Comparison of ENCODE assay signal across 10 cellular contexts in genomic region chr5:14038341-14038959, GRCh38.
A peak's percentile ranks its signal among the peaks of the same experiment; 100 is the strongest.
DNase-seq lines count a peak whose midpoint lies in the region; ATAC-seq, FAIRE-seq and TF ChIP-seq lines count a peak whose summit lies in the region.
"Had no signal": no experiment of that assay in that cellular context is flagged by ENCODE, and none has a peak within 500 bp of the region (broad histone marks: within the 10 kb centered on the region; RNA-seq: fewer than 3 reads in every experiment).

No MANE protein-coding gene starts in this region.

- TF ChIP-seq CTCF in mammary epithelial cell (conservative IDR thresholded peaks at IDR 0.05 in 1 of 2, IDR thresholded peaks at IDR 0.05 in 1 of 2; ENCODE audit: extremely low read depth in 1 of 2, insufficient read depth in 1 of 2, low read depth in 1 of 2, low read length in 2 of 2) (no peak), HepG2 (CRISPR knock-in tag; IDR thresholded peaks at IDR 0.05) (no peak)

- H3K4me2 ChIP-seq in BLaER1 treated with 17β-estradiol and CSF1 and Interleukin-3, amounts not matched to agents 10 nM and 100 nM, result peak overlapping the region; percentile 2 to 77 (median 52); a peak in 21 of 22 replicates
- peak overlapping the region; percentile 28 for H3K4me2 ChIP-seq in mammary epithelial cell (ENCODE audit: insufficient read depth, low read depth, low read length)
- H3K4me2 ChIP-seq in HepG2 (ENCODE audit: low read depth, low read length), result peak overlapping the region; percentile 67

- POLR2A ChIA-PET in HepG2 (lab: Yijun Ruan, JAX), result no interaction called here

- TF ChIP-seq RAD21 in HepG2 (CRISPR knock-in tag; IDR thresholded peaks at IDR 0.05), result no peak

- peaks cover 0 to 3% (median 0%) of the 10 kb centered on the region in 11 experiments; a peak in 1 of 22 replicates for H3K9me3 ChIP-seq in BLaER1 treated with 17β-estradiol and CSF1 and Interleukin-3, amounts not matched to agents 10 nM and 100 nM (replicated peaks in 1 of 11)
- no peaks in the 10 kb centered on the region for H3K9me3 ChIP-seq in HUES6 (ENCODE audit: control insufficient read depth, insufficient read depth, low read depth, low read length)
- no peaks in the 10 kb centered on the region for H3K9me3 ChIP-seq in mammary epithelial cell (replicated peaks; ENCODE audit: insufficient read depth, low read length)
- H3K9me3 ChIP-seq in HepG2 (ENCODE audit: low read length), result no peaks in the 10 kb centered on the region

- intact Hi-C loops in mammary epithelial cell (cut with micrococcal nuclease) (no loop called here), HepG2 (cut with micrococcal nuclease; ENCODE audit: unreplicated experiment) (no loop called here)

- H3K4me3 ChIP-seq in BLaER1 treated with 17β-estradiol and CSF1 and Interleukin-3, amounts not matched to agents 10 nM and 100 nM, result no peak overlapping the region
- H3K4me3 ChIP-seq in HUES6 (ENCODE audit: low read depth, low read length) (no peak overlapping the region), mammary epithelial cell (replicated peaks in 1 of 3; ENCODE audit: insufficient read depth in 1 of 3, low read depth in 2 of 3, low read length in 3 of 3) (no peak overlapping the region), HepG2 (replicated peaks in 1 of 3; ENCODE audit: insufficient read depth in 1 of 3, low read depth in 2 of 3, low read length in 3 of 3) (no peak overlapping the region)

- peak; percentile 20; the same call in 1 of the 3 replicates for ATAC-seq in HepG2

- no peaks in the 10 kb centered on the region for H4K20me1 ChIP-seq in BLaER1 treated with 17β-estradiol and CSF1 and Interleukin-3, amounts not matched to agents 10 nM and 100 nM
- H4K20me1 ChIP-seq in mammary epithelial cell (ENCODE audit: insufficient read depth, low read length) (no peaks in the 10 kb centered on the region), HepG2 (ENCODE audit: insufficient read depth, low read length) (no peaks in the 10 kb centered on the region)

- H3K27me3 ChIP-seq in BLaER1 treated with 17β-estradiol and CSF1 and Interleukin-3, amounts not matched to agents 10 nM and 100 nM, result no peaks in the 10 kb centered on the region
- H3K27me3 ChIP-seq in HUES6 (ENCODE audit: control insufficient read depth, insufficient read depth, low read length), result no peaks in the 10 kb centered on the region
- no peaks in the 10 kb centered on the region for H3K27me3 ChIP-seq in mammary epithelial cell (ENCODE audit: insufficient read depth, low read length)
- no peaks in the 10 kb centered on the region; a peak in 1 of 5 replicates for H3K27me3 ChIP-seq in HepG2 (ENCODE audit: control insufficient read depth in 1 of 2, insufficient read depth in 2 of 2, low read length in 2 of 2)

- in situ Hi-C loops in mammary epithelial cell (cut with MboI; ENCODE audit: low sequenced_read_pairs in 2 of 2) (no loop called here), HepG2 (cut with HindIII; ENCODE audit: extremely low pct_ligation_motif_present, low pct_unique_long_range_greater_than_20kb) (no loop called here)

- H2AFZ ChIP-seq in mammary epithelial cell (ENCODE audit: low read depth, low read length) (peak overlapping the region; percentile 34), HepG2 (ENCODE audit: low read length) (no peak overlapping the region)

- TF ChIP-seq POLR2A in HepG2 (IDR thresholded peaks at IDR 0.05; ENCODE audit: insufficient read depth in 1 of 2, low read depth in 2 of 2, low read length in 2 of 2), result no peak

- BruUV-seq in mammary epithelial cell (replicated peaks; lab: Mats Ljungman, UMichigan) (no TSS peak), HepG2 (replicated peaks; lab: Mats Ljungman, UMichigan) (no TSS peak)

- H3K4me1 ChIP-seq in BLaER1 treated with 17β-estradiol and CSF1 and Interleukin-3, amounts not matched to agents 10 nM and 100 nM, result peaks cover 35 to 48% (median 43%) of the 10 kb centered on the region in 10 experiments
- H3K4me1 ChIP-seq in HUES6 (ENCODE audit: control insufficient read depth, insufficient read depth, low read length) (peaks cover 49% of the 10 kb centered on the region), mammary epithelial cell (ENCODE audit: insufficient read depth, low read length) (peaks cover 58% of the 10 kb centered on the region), HepG2 (ENCODE audit: insufficient read depth, low read length) (peaks cover 44% of the 10 kb centered on the region)

- FAIRE-seq in HepG2 (lab: Jason Lieb, UNC), result no peak

- TF ChIP-seq EP300 in HepG2 (IDR thresholded peaks at IDR 0.05; ENCODE audit: low read depth in 2 of 2, low read length in 2 of 2) (peak in 1 of 2 experiments; percentile 52; a peak in 1 of 4 replicates), HepG2 (CRISPR knock-in tag; IDR thresholded peaks at IDR 0.05; ENCODE audit: borderline replicate concordance) (0 out of 2 replicates have a peak, but pooled peaks have one; percentile 19)

- no peaks in the 10 kb centered on the region for H3K36me3 ChIP-seq in BLaER1 treated with 17β-estradiol and CSF1 and Interleukin-3, amounts not matched to agents 10 nM and 100 nM
- no peaks in the 10 kb centered on the region for H3K36me3 ChIP-seq in HUES6 (ENCODE audit: control insufficient read depth, insufficient read depth, low read length)
- H3K36me3 ChIP-seq in mammary epithelial cell (ENCODE audit: insufficient read depth, low read length), result no peaks in the 10 kb centered on the region
- no peaks in the 10 kb centered on the region for H3K36me3 ChIP-seq in HepG2 (replicated peaks in 1 of 2; ENCODE audit: control insufficient read depth in 1 of 2, insufficient read depth in 2 of 2, low read length in 2 of 2)

- DNase-seq in mammary epithelial cell, result peak; percentile 61
- DNase-seq in HepG2 (ENCODE audit: low spot score), result peak; percentile 32
- no peak for DNase-seq in NCI-H2029 (lab: John Stamatoyannopoulos, UW)
- DNase-seq in stimulated activated CD4-positive, alpha-beta T cell treated with anti-CD3 and anti-CD28 coated beads, Interleukin-12 subunit alpha, Interleukin-12 subunit beta, amount 100 ng/mL, for 4 hours, result no peak
- no peak for DNase-seq in substantia nigra (lab: John Stamatoyannopoulos, UW)
- DNase-seq in stimulated activated CD4-positive, alpha-beta T cell treated with anti-CD3 and anti-CD28 coated beads, Interleukin-2, amount 100 ng/mL, for 24 hours, result no peak
- DNase-seq: activated CD4-positive, alpha-beta T cell treated with anti-CD3 and anti-CD28 coated beads, Interleukin-2, amount 50 U/mL, for 48 hours; erythroblast had no signal

- CTCF ChIA-PET in mammary epithelial cell (lab: Charles Lee; ENCODE audit: low non-redundant PET), result no interaction called here
- CTCF ChIA-PET in HepG2 (lab: Yijun Ruan, JAX; ENCODE audit: low intra/inter-chr PET ratio, low total read pairs), result no interaction called here

- H3K9ac ChIP-seq in BLaER1 treated with 17β-estradiol and CSF1 and Interleukin-3, amounts not matched to agents 10 nM and 100 nM, result no peak overlapping the region
- no peak overlapping the region for H3K9ac ChIP-seq in HUES6 (ENCODE audit: low read length)
- peak overlapping the region; percentile 50 for H3K9ac ChIP-seq in mammary epithelial cell (ENCODE audit: insufficient read depth, low read length)
- no peak overlapping the region for H3K9ac ChIP-seq in HepG2 (ENCODE audit: insufficient read depth, low read depth, low read length)

- H3K27ac ChIP-seq in BLaER1 treated with 17β-estradiol and CSF1 and Interleukin-3, amounts not matched to agents 10 nM and 100 nM, result peak overlapping the region in 4 of 11 experiments; percentile 19 to 53 (median 47); a peak in 5 of 22 replicates
- H3K27ac ChIP-seq in HUES6 (ENCODE audit: low read depth, low read length) (peak overlapping the region; percentile 33; the same call in 1 of the 2 replicates), mammary epithelial cell (ENCODE audit: insufficient read depth, low read depth, low read length) (peak overlapping the region; percentile 93), HepG2 (ENCODE audit: extremely low read length, insufficient read depth, low read length) (no peak overlapping the region), substantia nigra (ENCODE audit: low read depth, low read length, poor library complexity, severe bottlenecking) (no peak overlapping the region)

- H3K79me2 ChIP-seq in mammary epithelial cell (ENCODE audit: insufficient read depth, low read length) (no peaks in the 10 kb centered on the region), HepG2 (ENCODE audit: insufficient read depth, low read length) (no peaks in the 10 kb centered on the region)

- WGBS in mammary epithelial cell (ENCODE audit: low coverage, missing lambda C conversion rate), result 70% methylated on average over 10 of the region's 10 CpGs
- WGBS in HepG2 (ENCODE audit: low lambda C conversion rate), result 24% methylated on average over 9 of the region's 10 CpGs

- dilution Hi-C loops in mammary epithelial cell (cut with HindIII; ENCODE audit: low sequenced_read_pairs), result no loop called here

TF ChIP-seq in HepG2, 621 proteins besides CTCF, POLR2A, EP300 and RAD21 (continues in another document):
- no peak for TF ChIP-seq CEBPZ (IDR thresholded peaks at IDR 0.05; ENCODE audit: low read length)
- no peak for TF ChIP-seq FIP1L1 (IDR thresholded peaks at IDR 0.05; ENCODE audit: borderline replicate concordance, insufficient read depth, low read depth, low read length)
- TF ChIP-seq FOXA3 (CRISPR knock-in tag; IDR thresholded peaks at IDR 0.05), result peak; percentile 71
- peak; percentile 29; the same call in 1 of the 2 replicates for TF ChIP-seq RXRA (CRISPR knock-in tag; IDR thresholded peaks at IDR 0.05)

Comparison
In these comparisons a context has a peak if more than half of its experiments do, and no peak if none do; other contexts are left out.
1. H3K27ac ChIP-seq: peak in HUES6 (single experiment) and mammary epithelial cell (single experiment); none in HepG2 (single experiment) and substantia nigra (single experiment).
2. DNase-seq: peak in mammary epithelial cell (single experiment) and HepG2 (single experiment); none in NCI-H2029 (single experiment), stimulated activated CD4-positive, alpha-beta T cell treated with anti-CD3 and anti-CD28 coated beads, Interleukin-12 subunit alpha, Interleukin-12 subunit beta, amount 100 ng/mL, for 4 hours (single experiment), substantia nigra (0 of 49) and stimulated activated CD4-positive, alpha-beta T cell treated with anti-CD3 and anti-CD28 coated beads, Interleukin-2, amount 100 ng/mL, for 24 hours (0 of 2).
3. Peak in every context shown above with its lines, with median percentiles within 50 percentile points of each other: H3K4me2 ChIP-seq.